In the genomic region with DNA sequence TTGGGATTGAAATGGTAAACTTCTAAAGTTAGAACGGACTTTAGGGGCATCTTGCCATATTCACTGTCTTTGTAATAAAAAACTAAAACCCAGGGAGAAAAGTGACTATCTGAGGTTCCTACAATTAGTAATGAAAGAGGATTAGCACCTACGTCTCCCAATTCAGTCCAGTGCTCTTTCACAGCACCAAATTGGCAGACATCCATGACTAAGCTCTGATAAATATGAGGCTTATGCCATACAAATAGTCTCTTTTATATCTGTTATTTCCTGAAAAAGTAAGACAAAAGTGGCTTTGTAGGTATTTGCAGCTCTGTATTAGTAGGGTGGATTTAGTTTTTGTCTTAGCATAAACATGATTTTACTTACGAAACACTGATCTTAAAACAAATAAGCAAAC, we compare ENCODE assay signal across 20 cellular contexts.
"Had no signal": no experiment of that assay in that cellular context is flagged by ENCODE, and none has a peak within 500 bp of the region (broad histone marks: within the 10 kb centered on the region; RNA-seq: fewer than 3 reads in every experiment).

No MANE protein-coding gene starts in this region.

- DNase-seq: activated CD4-positive, alpha-beta T cell treated with anti-CD3 and anti-CD28 coated beads, Interleukin-2, amount 50 U/mL, for 4 hours; activated CD8-positive, alpha-beta memory T cell treated with anti-CD3 and anti-CD28 coated beads for 24 hours; activated CD8-positive, alpha-beta memory T cell treated with anti-CD3 and anti-CD28 coated beads, Interleukin-2, amount 50 U/mL, for 4 hours; activated T-cell treated with anti-CD3 and anti-CD28 coated beads, Interleukin-2, amount 50 U/mL, for 24 hours; aorta; endodermal cell; foreskin keratinocyte; glutamatergic neuron; mesenchymal stem cell; ovary; right cardiac atrium; stimulated activated CD4-positive, alpha-beta T cell treated with anti-CD3 and anti-CD28 coated beads, Interleukin-4, amount 100 ng/mL, for 24 hours; stimulated activated naive CD4-positive, alpha-beta T cell treated with Interleukin-2 at 50 U/mL for 16 hours had no signal

- H3K4me3 ChIP-seq: coronary artery, hepatocyte, ovary, prostate gland, thoracic aorta, vagina had no signal

- ATAC-seq: activated naive CD4-positive, alpha-beta T cell treated with anti-CD3 and anti-CD28 coated beads, Interleukin-2, amount 50 U/mL, for 72 hours; activated T-helper 17 cell treated with anti-CD3 and anti-CD28 coated beads, Interleukin-2, amount 50 U/mL, for 72 hours; foreskin keratinocyte; right cardiac atrium had no signal
